In genomic region chr14:75046275-75046674, GRCh38 we compare ENCODE assay signal across 18 cellular contexts.
"Had no signal": no experiment of that assay in that cellular context is flagged by ENCODE, and none has a peak within 500 bp of the region (broad histone marks: within the 10 kb centered on the region; RNA-seq: fewer than 3 reads in every experiment).

No MANE protein-coding gene starts in this region.

- ATAC-seq: body of pancreas, right cardiac atrium had no signal

- DNase-seq: activated CD4-positive, alpha-beta T cell treated with anti-CD3 and anti-CD28 coated beads, Interleukin-2, amount 50 U/mL, for 1 hour; activated gamma-delta T cell; activated T-cell treated with anti-CD3 and anti-CD28 coated beads, Interleukin-2, amount 50 U/mL, for 1 hour; amniotic stem cell; body of pancreas; effector CD8-positive, alpha-beta T cell; head of caudate nucleus; immature natural killer cell; mesendoderm; nephron progenitor cell; occipital lobe; right cardiac atrium; SW 1271; uterus had no signal

- H3K4me3 ChIP-seq: body of pancreas, coronary artery, uterus had no signal

- H3K9me3 ChIP-seq: body of pancreas, uterus had no signal

- H3K9me3 Mint-ChIP-seq: activated naive CD4-positive, alpha-beta T cell treated with anti-CD3 and anti-CD28 coated beads, Interleukin-2, amount 50 U/mL, for 72 hours; central memory CD8-positive, alpha-beta T cell; immature natural killer cell had no signal

- H3K27ac ChIP-seq: body of pancreas, coronary artery, uterus had no signal

- H3K27ac Mint-ChIP-seq: immature natural killer cell, nephron progenitor cell, progenitor cell of endocrine pancreas had no signal

- H3K36me3 ChIP-seq: uterus had no signal

- H3K4me1 ChIP-seq: uterus had no signal

- H3K27me3 ChIP-seq: body of pancreas, uterus had no signal

- H3K4me3 Mint-ChIP-seq: central memory CD8-positive, alpha-beta T cell; immature natural killer cell; nephron progenitor cell had no signal

- H3K27me3 Mint-ChIP-seq: central memory CD8-positive, alpha-beta T cell; progenitor cell of endocrine pancreas had no signal
